In genomic region chr3:45021524-45021923, GRCh38 we compare ENCODE assay signal across 2 cellular contexts.
TF ChIP-seq lines count a peak whose summit lies in the region.

No MANE protein-coding gene starts in this region.

TF ChIP-seq in HepG2, 621 proteins besides CTCF, POLR2A, EP300 and RAD21:
- TF ChIP-seq MEIS1 (CRISPR knock-in tag; IDR thresholded peaks at IDR 0.05; ENCODE audit: borderline replicate concordance), result no peak
- TF ChIP-seq ZSCAN22 (CRISPR knock-in tag; IDR thresholded peaks at IDR 0.05), result no peak
- no peak for TF ChIP-seq ZNF225 (CRISPR knock-in tag; IDR thresholded peaks at IDR 0.05)
- TF ChIP-seq ZNF414 (CRISPR knock-in tag; IDR thresholded peaks at IDR 0.05), result no peak
- TF ChIP-seq RARA (CRISPR knock-in tag; IDR thresholded peaks at IDR 0.05), result no peak
- TF ChIP-seq DDIT3 (CRISPR knock-in tag; IDR thresholded peaks at IDR 0.05), result no peak
- no peak for TF ChIP-seq ZNF687 (CRISPR knock-in tag; IDR thresholded peaks at IDR 0.05)
- TF ChIP-seq ZNF180 (CRISPR knock-in tag; IDR thresholded peaks at IDR 0.05; ENCODE audit: borderline replicate concordance, low read depth), result no peak
- TF ChIP-seq ATF4 (CRISPR knock-in tag; IDR thresholded peaks at IDR 0.05), result no peak
- no peak for TF ChIP-seq SNAI1 (CRISPR knock-in tag; IDR thresholded peaks at IDR 0.05; ENCODE audit: borderline replicate concordance)
- no peak for TF ChIP-seq MYC (CRISPR knock-in tag; IDR thresholded peaks at IDR 0.05; ENCODE audit: borderline replicate concordance)
- no peak for TF ChIP-seq ZNF737 (CRISPR knock-in tag; IDR thresholded peaks at IDR 0.05; ENCODE audit: borderline replicate concordance)
- no peak for TF ChIP-seq REXO4 (CRISPR knock-in tag; IDR thresholded peaks at IDR 0.05; ENCODE audit: borderline replicate concordance)
TF ChIP-seq in HepG2: peak in this region for 0.

TF ChIP-seq in SK-N-SH, 30 proteins besides CTCF, POLR2A, EP300 and RAD21:
- TF ChIP-seq PBX3 (IDR thresholded peaks at IDR 0.05) (no peak), YY1 (IDR thresholded peaks at IDR 0.05; ENCODE audit: low read depth) (no peak), FOSL2 (IDR thresholded peaks at IDR 0.05; ENCODE audit: borderline replicate concordance, low read depth) (no peak), GATA2 (CRISPR knock-in tag; IDR thresholded peaks at IDR 0.05) (no peak), RFX5 (IDR thresholded peaks at IDR 0.05; ENCODE audit: low read length) (no peak), SMC3 (IDR thresholded peaks at IDR 0.05; ENCODE audit: low read depth, low read length) (no peak), ELF1 (IDR thresholded peaks at IDR 0.05) (no peak), FOXM1 (IDR thresholded peaks at IDR 0.05; ENCODE audit: low read depth) (no peak), USF1 (IDR thresholded peaks at IDR 0.05; ENCODE audit: borderline replicate concordance, low read depth) (no peak), RXRA (IDR thresholded peaks at IDR 0.05; ENCODE audit: borderline replicate concordance, low read depth) (no peak), TCF12 (IDR thresholded peaks at IDR 0.05) (no peak)
